ENCODE assay signal across 10 cellular contexts in the genomic region with DNA sequence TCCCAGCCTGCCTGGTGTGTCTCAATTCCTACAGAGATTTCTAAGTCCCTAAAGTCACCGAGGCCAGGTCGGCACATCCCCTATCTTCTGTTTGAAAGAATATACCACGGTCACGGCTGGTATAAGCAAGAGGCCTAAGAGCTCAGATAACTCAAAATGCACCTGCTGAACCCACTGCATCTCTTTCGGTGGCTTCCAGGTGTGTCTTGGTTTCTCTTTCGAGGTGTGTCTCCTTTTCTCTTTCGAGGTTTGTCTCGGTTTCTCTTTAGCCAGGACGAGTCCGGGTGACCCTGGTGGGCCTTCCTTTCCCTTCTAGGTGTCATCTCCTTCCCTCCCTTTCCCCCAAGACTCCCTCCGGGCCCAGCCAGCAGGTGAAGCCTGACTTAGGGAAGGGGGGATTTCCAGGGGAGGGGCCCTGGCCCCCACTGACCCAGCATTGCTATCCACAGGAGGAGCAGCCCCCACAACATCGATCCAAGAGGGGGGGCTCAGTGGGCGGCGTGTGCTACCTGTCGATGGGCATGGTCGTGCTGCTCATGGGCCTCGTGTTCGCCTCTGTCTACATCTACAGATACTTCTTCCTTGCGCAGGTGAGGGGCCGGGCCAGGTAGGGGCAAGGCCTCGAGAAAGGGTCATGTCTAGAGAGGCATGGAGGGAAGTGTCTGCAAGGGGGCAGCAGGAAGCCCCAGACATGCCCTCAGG. TPM values are rescaled to one million over a fixed set of nuclear protein-coding genes. Genes with fewer than 3 reads are reported as not detected.
DNase-seq lines count a peak whose midpoint lies in the region; ATAC-seq and TF ChIP-seq lines count a peak whose summit lies in the region.
"Had no signal": no experiment of that assay in that cellular context is flagged by ENCODE, and none has a peak within 500 bp of the region (broad histone marks: within the 10 kb centered on the region; RNA-seq: fewer than 3 reads in every experiment).

No MANE protein-coding gene starts in this region.

- H3K27ac ChIP-seq in esophagus muscularis mucosa (replicated peaks in 1 of 4) (peak overlapping the region; percentile 68 to 81 (median 80)), A673 (ENCODE audit: low read depth, low read length, poor library complexity, severe bottlenecking) (no peak overlapping the region)

- POLR2A ChIA-PET in A673 (lab: Charles Lee; ENCODE audit: low non-redundant PET): no interaction called here

- 85% methylated on average over 11 of the region's 21 CpGs for WGBS in esophagus muscularis mucosa

- TF ChIP-seq POLR2A in esophagus muscularis mucosa (IDR thresholded peaks at IDR 0.05; ENCODE audit: low read depth): no peak

- H3K9me3 ChIP-seq in esophagus muscularis mucosa (no peaks in the 10 kb centered on the region), A673 (ENCODE audit: low read depth, low read length, poor library complexity, severe bottlenecking) (no peaks in the 10 kb centered on the region)

- in situ Hi-C loops in KBM-7 (cut with MboI; ENCODE audit: low pct_unique_long_range_greater_than_20kb, low sequenced_read_pairs): no loop called here

- H3K4me3 ChIP-seq in GM12865 (ENCODE audit: low read depth, low read length) (peak overlapping the region; percentile 51), esophagus muscularis mucosa (no peak overlapping the region), A673 (ENCODE audit: low read depth, low read length, poor library complexity, severe bottlenecking) (no peak overlapping the region)

- intact Hi-C loops in esophagus muscularis mucosa (cut with DNase I) (no loop called here), A673 (cut with micrococcal nuclease; ENCODE audit: unreplicated experiment) (no loop called here)

- peaks cover 7 to 41% (median 25%) of the 10 kb centered on the region in 4 donors for H3K36me3 ChIP-seq in esophagus muscularis mucosa
- peaks cover 36% of the 10 kb centered on the region for H3K36me3 ChIP-seq in A673 (ENCODE audit: insufficient read depth, low read length, poor library complexity, severe bottlenecking)

- CTCF ChIA-PET in A673 (lab: Charles Lee): no interaction called here

- no TSS peak for BruUV-seq in A673 (replicated peaks; lab: Mats Ljungman, UMichigan)

- TF ChIP-seq CTCF in GM12865 (IDR thresholded peaks at IDR 0.05; ENCODE audit: insufficient read depth, low read depth, low read length, missing control alignments) (no peak), esophagus muscularis mucosa (IDR thresholded peaks at IDR 0.05) (no peak), A673 (conservative IDR thresholded peaks at IDR 0.05; ENCODE audit: low read depth, low read length) (no peak)

- peak; percentile 94 for DNase-seq in GM12865 (ENCODE audit: low read depth)
- no peak for DNase-seq in esophagus muscularis mucosa (ENCODE audit: extremely low spot score)
- DNase-seq in A673 (ENCODE audit: low spot score): no peak
- no peak for DNase-seq in LoVo (ENCODE audit: low spot score)
- DNase-seq in A172 (ENCODE audit: low spot score): no peak
- no peak for DNase-seq in KBM-7
- DNase-seq: NCI-H526 treated with DMSO at 0.1 percent for 48 hours; stimulated activated CD4-positive, alpha-beta T cell treated with anti-CD3 and anti-CD28 coated beads, Interleukin-2, amount 100 ng/mL, for 48 hours had no signal

- ATAC-seq in GM19455 (IDR thresholded peaks at IDR 0.05; ENCODE audit: unreplicated experiment) (peak; percentile 77), HG03139 (IDR thresholded peaks at IDR 0.05; ENCODE audit: unreplicated experiment) (peak; percentile 47)

- no peak for TF ChIP-seq EP300 in esophagus muscularis mucosa (IDR thresholded peaks at IDR 0.05)

- H3K27me3 ChIP-seq in esophagus muscularis mucosa (no peaks in the 10 kb centered on the region), A673 (replicated peaks; ENCODE audit: insufficient read depth, low read depth, low read length, poor library complexity) (no peaks in the 10 kb centered on the region)

- H3K4me1 ChIP-seq in esophagus muscularis mucosa (peaks cover 31 to 64% (median 61%) of the 10 kb centered on the region in 4 donors), A673 (ENCODE audit: insufficient read depth, low read length, poor library complexity, severe bottlenecking) (peaks cover 35% of the 10 kb centered on the region)

RNA-seq across cellular contexts. Expression of gene ITM2C, which starts 8.4 kb away (rescaled TPM):
- 100 to 1,000 TPM in 2 of 4 donors, 10 to 100 TPM in 2; 84.0 to 145 (median 101) TPM for total RNA-seq in esophagus muscularis mucosa
- 283 and 293 TPM in 2 replicates for total RNA-seq in A673 (2021)
- total RNA-seq in A172 (2014; rRNA removed; shearing (Covaris generic)): 52.0 and 53.4 TPM in 2 replicates

RNA-seq across cellular contexts. Expression of gene GPR55, which starts 51.9 kb away (rescaled TPM):
- under 1 TPM in 2 of 4 donors, not detected in 2; 0.29 to 0.42 TPM for total RNA-seq in esophagus muscularis mucosa
- 0.19 TPM in 1 of 2 replicates, not detected in the other for total RNA-seq in A673 (2021)
- 0.24 TPM in 1 of 2 replicates, not detected in the other for total RNA-seq in A172 (2014; rRNA removed; shearing (Covaris generic))
